ENCODE assay signal across 9 cellular contexts in genomic region chr14:25050494-25051170, GRCh38. TPM values are rescaled to one million over a fixed set of nuclear protein-coding genes. Genes with fewer than 3 reads are reported as not detected.
DNase-seq lines count a peak whose midpoint lies in the region; ATAC-seq, FAIRE-seq and TF ChIP-seq lines count a peak whose summit lies in the region.
"Had no signal": no experiment of that assay in that cellular context is flagged by ENCODE, and none has a peak within 500 bp of the region (broad histone marks: within the 10 kb centered on the region; RNA-seq: fewer than 3 reads in every experiment).

No MANE protein-coding gene starts in this region.

- ATAC-seq in natural killer cell = no peak
- no peak for ATAC-seq in HG03460 (IDR thresholded peaks at IDR 0.05; ENCODE audit: unreplicated experiment)
- ATAC-seq in GM18519 (IDR thresholded peaks at IDR 0.05; ENCODE audit: low FRiP score, unreplicated experiment) = no peak

- no peak overlapping the region for H3K27ac Mint-ChIP-seq in natural killer cell

- DNase-seq in H7 (peak; percentile 53), RCC 7860 (ENCODE audit: low spot score) (peak; percentile 31), fibroblast of lung (ENCODE audit: low read depth in 2 of 2) (peak; percentile 80 to 88), natural killer cell (no peak), GDM1 (lab: John Stamatoyannopoulos, UW) (no peak), SW 1271 (lab: John Stamatoyannopoulos, UW) (no peak)

- no peaks in the 10 kb centered on the region for H3K36me3 Mint-ChIP-seq in natural killer cell

- H3K9ac ChIP-seq in fibroblast of lung (ENCODE audit: insufficient read depth, low read length) = no peak overlapping the region

- no peaks in the 10 kb centered on the region for H4K20me1 ChIP-seq in fibroblast of lung (ENCODE audit: control insufficient read depth, extremely low read depth, insufficient read depth, low read length)

- no peaks in the 10 kb centered on the region for H3K79me2 ChIP-seq in fibroblast of lung (ENCODE audit: control insufficient read depth, insufficient read depth, low read length)

- no peak overlapping the region for H2AFZ ChIP-seq in fibroblast of lung (ENCODE audit: low read length)

- peak overlapping the region; percentile 42 for H3K4me2 ChIP-seq in fibroblast of lung (ENCODE audit: extremely low read depth, insufficient read depth, low read length)

- H3K27me3 Mint-ChIP-seq in natural killer cell (ENCODE audit: low read depth in 2 of 2) = peaks cover 45 to 84% of the 10 kb centered on the region in 2 donors

- TF ChIP-seq CTCF in fibroblast of lung (conservative IDR thresholded peaks at IDR 0.05 in 1 of 2, IDR thresholded peaks at IDR 0.05 in 1 of 2; ENCODE audit: low read depth in 1 of 2, low read length in 2 of 2) = no peak
- no peak for TF ChIP-seq CTCF in natural killer cell (IDR thresholded peaks at IDR 0.05)

- H3K9me3 Mint-ChIP-seq in natural killer cell = no peaks in the 10 kb centered on the region

- no peaks in the 10 kb centered on the region for H3K36me3 ChIP-seq in H7 (replicated peaks; ENCODE audit: control insufficient read depth, insufficient read depth, low read length)
- no peaks in the 10 kb centered on the region for H3K36me3 ChIP-seq in fibroblast of lung (ENCODE audit: control insufficient read depth, insufficient read depth, low read length)
- H3K36me3 ChIP-seq: SJSA1 had no signal

- peaks cover 7 to 12% of the 10 kb centered on the region in 2 donors for H3K4me1 Mint-ChIP-seq in natural killer cell

- intact Hi-C loops in natural killer cell (cut with micrococcal nuclease) = no loop called here

- peak; percentile 57 for FAIRE-seq in RCC 7860 (lab: Jason Lieb, UNC)

- H3K4me1 ChIP-seq in fibroblast of lung (ENCODE audit: control insufficient read depth, extremely low read depth, insufficient read depth, low read length) = no peaks in the 10 kb centered on the region

- no peak overlapping the region for H3K27ac ChIP-seq in fibroblast of lung (ENCODE audit: insufficient read depth, low read length)
- H3K27ac ChIP-seq: SJSA1 had no signal

- peak overlapping the region; percentile 49 for H3K4me3 ChIP-seq in H7 (ENCODE audit: insufficient read depth, low read depth, low read length)
- H3K4me3 ChIP-seq in fibroblast of lung (replicated peaks in 1 of 4; ENCODE audit: control extremely low read depth in 1 of 4, insufficient read depth in 1 of 4, low read depth in 3 of 4, low read length in 4 of 4) = peak overlapping the region; percentile 65 to 70 (median 67)

- H3K9me3 ChIP-seq in fibroblast of lung (ENCODE audit: control insufficient read depth, insufficient read depth, low read depth, low read length) = no peaks in the 10 kb centered on the region
- H3K9me3 ChIP-seq: SJSA1 had no signal

- peak overlapping the region; percentile 83 for H3K4me3 Mint-ChIP-seq in natural killer cell

- H3K27me3 ChIP-seq in H7 (ENCODE audit: control insufficient read depth, insufficient read depth, low read length) (peaks cover 42% of the 10 kb centered on the region), fibroblast of lung (ENCODE audit: control insufficient read depth, insufficient read depth, low read length) (no peaks in the 10 kb centered on the region)

RNA-seq across cellular contexts. Expression of gene STXBP6, which starts 0.7 kb away (rescaled TPM):
- total RNA-seq in H7 (2014; rRNA removed; shearing (Covaris generic)) = 1.0 and 1.2 TPM in 2 replicates
- total RNA-seq in fibroblast of lung (4.5 and 7.7 TPM in 2 replicates), natural killer cell (under 1 TPM in 1 of 3 donors, not detected in 2; 0.20 TPM)
- polyA plus RNA-seq in fibroblast of lung = 17.8 and 39.0 TPM in 2 replicates
- 11.0 and 20.9 TPM in 2 replicates for polyA plus RNA-seq in fibroblast of lung (2012)
- polyA minus RNA-seq in fibroblast of lung (ENCODE audit: low replicate concordance) = 0.63 and 8.0 TPM in 2 replicates

Comparison
In these comparisons a context has a peak if more than half of its experiments do, and no peak if none do; other contexts are left out.
1. DNase-seq: peak in H7 (single experiment), RCC 7860 (single experiment) and fibroblast of lung (2 of 2); none in natural killer cell (single experiment), GDM1 (single experiment) and SW 1271 (0 of 2).